Comparison of ENCODE assay signal across 8 cellular contexts in the genomic region with DNA sequence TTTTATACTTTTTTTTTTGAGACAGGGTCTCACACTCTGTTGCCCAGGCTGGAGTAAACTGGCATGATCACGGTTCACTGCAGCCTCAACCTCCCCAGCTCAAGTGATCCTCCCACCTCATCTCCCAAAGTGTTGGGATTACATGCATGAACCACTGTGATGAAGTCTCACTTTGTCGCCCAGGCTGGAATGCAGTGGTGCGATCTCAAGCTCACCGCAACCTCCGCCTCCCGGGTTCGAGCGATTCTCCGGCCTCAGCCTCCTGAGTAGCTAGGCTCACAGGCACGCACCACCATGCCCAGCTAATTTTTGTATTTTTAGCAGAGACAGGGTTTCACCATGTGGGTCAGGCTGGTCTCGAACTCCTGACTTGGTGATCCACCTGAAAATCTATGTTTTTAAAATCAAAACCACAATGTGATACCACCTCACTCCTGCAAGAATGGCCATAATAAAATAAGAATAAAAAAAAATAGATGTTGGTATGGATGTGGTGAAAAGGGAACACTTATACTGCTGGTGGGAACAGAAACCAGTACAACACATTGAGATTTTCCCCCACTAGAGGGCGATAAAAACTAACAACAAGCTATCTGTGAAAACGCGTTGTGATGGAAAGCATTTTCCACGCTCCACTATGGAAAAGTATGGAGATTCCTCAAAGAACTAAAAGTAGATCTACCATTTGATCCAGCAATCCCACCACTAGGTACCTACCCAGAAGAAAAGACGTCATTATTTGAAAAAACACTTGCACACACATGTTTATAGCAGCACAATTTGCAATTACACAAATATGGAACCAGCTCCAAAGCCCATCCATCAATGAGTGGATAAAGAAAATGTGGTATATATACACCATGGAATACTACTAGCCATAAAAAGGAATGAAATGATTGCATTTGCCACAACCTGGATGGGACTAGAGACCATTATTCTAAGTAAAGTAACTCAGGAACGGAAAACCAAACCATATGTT. TPM values are rescaled to one million over a fixed set of nuclear protein-coding genes. Genes with fewer than 3 reads are reported as not detected.
DNase-seq lines count a peak whose midpoint lies in the region; ATAC-seq and TF ChIP-seq lines count a peak whose summit lies in the region.

No MANE protein-coding gene starts in this region.

- H3K27ac Mint-ChIP-seq in progenitor cell of endocrine pancreas: no peak overlapping the region

- ATAC-seq in HG03469 (IDR thresholded peaks at IDR 0.05; ENCODE audit: unreplicated experiment): no peak

- TF ChIP-seq CTCF in fibroblast of pulmonary artery (IDR thresholded peaks at IDR 0.05; ENCODE audit: low read length, missing control alignments): peak; percentile 61
- TF ChIP-seq CTCF in progenitor cell of endocrine pancreas (IDR thresholded peaks at IDR 0.05; ENCODE audit: unreplicated experiment): peak; percentile 72

- peak; percentile 66 for DNase-seq in DMS53 (lab: John Stamatoyannopoulos, UW)
- DNase-seq in HS-5 (ENCODE audit: low read depth): peak; percentile 16
- DNase-seq in RPMI7951 (ENCODE audit: low read depth): peak; percentile 57
- DNase-seq in fibroblast of pulmonary artery (ENCODE audit: low read depth): peak; percentile 74
- no peak for DNase-seq in progenitor cell of endocrine pancreas (ENCODE audit: low spot score, unreplicated experiment)
- DNase-seq in stimulated activated CD4-positive, alpha-beta T cell treated with anti-CD3 and anti-CD28 coated beads, Interleukin-4, amount 100 ng/mL, for 1 hour: no peak
- no peak for DNase-seq in activated effector memory CD4-positive, alpha-beta T cell treated with Interleukin-2 at 50 U/mL for 16 hours

- H3K4me3 ChIP-seq in fibroblast of pulmonary artery (replicated peaks; ENCODE audit: low read depth, low read length): no peak overlapping the region

- H3K9me3 Mint-ChIP-seq in progenitor cell of endocrine pancreas (ENCODE audit: low read depth): no peaks in the 10 kb centered on the region

- no peak overlapping the region for H3K4me3 Mint-ChIP-seq in progenitor cell of endocrine pancreas (ENCODE audit: low read depth)

- H3K27me3 Mint-ChIP-seq in progenitor cell of endocrine pancreas: no peaks in the 10 kb centered on the region

- peaks cover 10% of the 10 kb centered on the region for H3K36me3 Mint-ChIP-seq in progenitor cell of endocrine pancreas (ENCODE audit: insufficient read depth)

- peaks cover 2% of the 10 kb centered on the region for H3K4me1 Mint-ChIP-seq in progenitor cell of endocrine pancreas (ENCODE audit: low read depth)

RNA-seq across cellular contexts. Expression of gene OCA2, which starts 26.8 kb away (rescaled TPM):
- not detected in 2 replicates for total RNA-seq in RPMI7951 (2014; rRNA removed; shearing (Covaris generic))
- 0.78 and 0.79 TPM in 2 replicates for total RNA-seq in progenitor cell of endocrine pancreas

Comparison
In these comparisons a context has a peak if more than half of its experiments do, and no peak if none do; other contexts are left out.
1. DNase-seq: peak in DMS53 (single experiment), HS-5 (single experiment), RPMI7951 (single experiment) and fibroblast of pulmonary artery (single experiment); none in progenitor cell of endocrine pancreas (single experiment), stimulated activated CD4-positive, alpha-beta T cell treated with anti-CD3 and anti-CD28 coated beads, Interleukin-4, amount 100 ng/mL, for 1 hour (single experiment) and activated effector memory CD4-positive, alpha-beta T cell treated with Interleukin-2 at 50 U/mL for 16 hours (single experiment).